In genomic region chr3:197305854-197306253, GRCh38 we compare ENCODE assay signal across 8 cellular contexts. TPM values are rescaled to one million over a fixed set of nuclear protein-coding genes. Genes with fewer than 3 reads are reported as not detected.
A peak's percentile ranks its signal among the peaks of the same experiment; 100 is the strongest.
DNase-seq lines count a peak whose midpoint lies in the region; ATAC-seq, FAIRE-seq and TF ChIP-seq lines count a peak whose summit lies in the region.

No MANE protein-coding gene starts in this region.

- in situ Hi-C loops in gastrocnemius medialis (cut with MboI; ENCODE audit: low sequenced_read_pairs in 4 of 4) = no loop called here

- ATAC-seq in GM21786 (IDR thresholded peaks at IDR 0.05; ENCODE audit: unreplicated experiment) (peak; percentile 91), gastrocnemius medialis (no peak)

- intact Hi-C loops in gastrocnemius medialis (cut with DNase I; ENCODE audit: low total_unique reads) = no loop called here

- TF ChIP-seq CTCF in gastrocnemius medialis (IDR thresholded peaks at IDR 0.05 in 4 of 5, conservative IDR thresholded peaks at IDR 0.05 in 1 of 5) = no peak
- TF ChIP-seq CTCF in coronary artery (IDR thresholded peaks at IDR 0.05) = no peak

- DNase-seq in GM18507 (ENCODE audit: extremely low spot score, insufficient read length, low read depth) (peak; percentile 26), NCI-H226 (peak; percentile 55), NCI-H2227 treated with DMSO at 0.1 percent for 48 hours (lab: John Stamatoyannopoulos, UW) (no peak), gastrocnemius medialis (no peak), NCI-H774 (lab: John Stamatoyannopoulos, UW) (no peak), coronary artery (ENCODE audit: low spot score) (no peak)

- no peaks in the 10 kb centered on the region for H3K27me3 ChIP-seq in gastrocnemius medialis

- WGBS in mesodermal cell (ENCODE audit: insufficient coverage in 2 of 2), 2 experiments = 83% methylated on average over 1 of the region's 1 CpG; no CpG with 5 or more reads in 1 of the 2 experiments

- H3K9me3 ChIP-seq in mesodermal cell (ENCODE audit: control insufficient read depth, low read length) = no peaks in the 10 kb centered on the region
- no peaks in the 10 kb centered on the region for H3K9me3 ChIP-seq in gastrocnemius medialis

- H3K4me3 ChIP-seq in mesodermal cell (ENCODE audit: extremely low read depth, insufficient read depth, low read length, poor library complexity, severe bottlenecking) (no peak overlapping the region), gastrocnemius medialis (no peak overlapping the region), coronary artery (no peak overlapping the region)

- no peak for TF ChIP-seq POLR2A in gastrocnemius medialis (IDR thresholded peaks at IDR 0.05)

- FAIRE-seq in GM18507 (lab: Jason Lieb, UNC) = peak; percentile 81

- H3K4me1 ChIP-seq in mesodermal cell (ENCODE audit: control insufficient read depth, insufficient read depth, low read length, poor library complexity, severe bottlenecking) = peaks cover 26% of the 10 kb centered on the region
- H3K4me1 ChIP-seq in gastrocnemius medialis = peaks cover 11 to 13% of the 10 kb centered on the region in 2 donors

- H3K27ac ChIP-seq in mesodermal cell (ENCODE audit: low read depth, low read length, severe bottlenecking) (peak overlapping the region; percentile 50), gastrocnemius medialis (no peak overlapping the region), coronary artery (peak overlapping the region in 1 of 2 donors; percentile 18)

- H3K36me3 ChIP-seq in mesodermal cell (ENCODE audit: control insufficient read depth, insufficient read depth, low read length) (no peaks in the 10 kb centered on the region), gastrocnemius medialis (no peaks in the 10 kb centered on the region)

RNA-seq across cellular contexts. Expression of gene DLG1, which starts 7.4 kb away (rescaled TPM):
- polyA plus RNA-seq in mesodermal cell (2013, experiment 1 of 2) = 59.3 TPM
- 70.9 TPM for polyA plus RNA-seq in mesodermal cell (2013, experiment 2 of 2)
- 100 to 1,000 TPM in 1 of 4 donors, 10 to 100 TPM in 3; 41.4 to 112 (median 61.1) TPM for total RNA-seq in gastrocnemius medialis

Comparison
In these comparisons a context has a peak if more than half of its experiments do, and no peak if none do; other contexts are left out.
1. DNase-seq: peak in GM18507 (single experiment) and NCI-H226 (single experiment); none in NCI-H2227 treated with DMSO at 0.1 percent for 48 hours (single experiment), gastrocnemius medialis (0 of 2), NCI-H774 (single experiment) and coronary artery (single experiment).